In the genomic region with DNA sequence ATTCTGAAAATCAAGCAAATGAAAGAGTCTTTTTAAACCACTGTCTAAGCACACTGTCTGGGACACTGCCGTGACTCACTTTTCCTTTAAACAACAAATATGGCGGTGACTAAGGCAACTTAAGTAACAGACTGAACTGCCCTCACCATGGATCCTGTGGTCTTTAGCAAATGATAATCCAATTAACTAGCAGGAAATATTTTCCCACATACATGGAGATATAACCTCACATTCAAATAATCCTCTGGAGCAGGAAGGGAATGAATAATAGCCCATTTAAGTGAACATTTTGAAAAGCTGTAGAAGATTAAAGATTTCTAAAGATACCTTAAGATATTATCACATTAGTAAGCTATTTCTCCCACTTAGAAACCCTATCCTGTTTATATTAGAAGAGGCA, we compare ENCODE assay signal across 19 cellular contexts. TPM values are rescaled to one million over a fixed set of nuclear protein-coding genes. Genes with fewer than 3 reads are reported as not detected.
DNase-seq lines count a peak whose midpoint lies in the region; ATAC-seq, FAIRE-seq and TF ChIP-seq lines count a peak whose summit lies in the region.
"Had no signal": no experiment of that assay in that cellular context is flagged by ENCODE, and none has a peak within 500 bp of the region (broad histone marks: within the 10 kb centered on the region; RNA-seq: fewer than 3 reads in every experiment).

No MANE protein-coding gene starts in this region.

- H3K36me3 Mint-ChIP-seq in activated CD4-positive, alpha-beta T cell treated with anti-CD3 and anti-CD28 coated beads, Interleukin-2, amount 10 ng/mL, durations not matched to agents 7 days and 5 days (ENCODE audit: low read depth), result no peaks in the 10 kb centered on the region
- H3K36me3 Mint-ChIP-seq: WTC11 had no signal

- FAIRE-seq in endothelial cell of umbilical vein (lab: Jason Lieb, UNC), result peak; percentile 87
- FAIRE-seq: D721Med had no signal

- H3K4me3 ChIP-seq in Panc1 (ENCODE audit: low read depth in 2 of 2, low read length in 2 of 2) (no peak overlapping the region), endothelial cell of umbilical vein (replicated peaks in 1 of 3; ENCODE audit: insufficient read depth in 1 of 3, low read depth in 1 of 3, low read length in 3 of 3) (peak overlapping the region in 1 of 3 experiments; percentile 16), H7 (ENCODE audit: insufficient read depth, low read depth, low read length) (no peak overlapping the region)
- H3K4me3 ChIP-seq: lower lobe of right lung, thoracic aorta had no signal

- peaks cover 3% of the 10 kb centered on the region for H3K27me3 Mint-ChIP-seq in activated CD4-positive, alpha-beta T cell treated with anti-CD3 and anti-CD28 coated beads, Interleukin-2, amount 10 ng/mL, durations not matched to agents 7 days and 5 days

- ATAC-seq in Panc1 (no peak), HG03469 (IDR thresholded peaks at IDR 0.05; ENCODE audit: unreplicated experiment) (no peak)
- ATAC-seq: lower lobe of right lung, WTC11 had no signal

- H3K27ac Mint-ChIP-seq in activated CD4-positive, alpha-beta T cell treated with anti-CD3 and anti-CD28 coated beads, Interleukin-2, amount 10 ng/mL, durations not matched to agents 7 days and 5 days, result no peak overlapping the region
- H3K27ac Mint-ChIP-seq: WTC11 had no signal

- no peak overlapping the region for H3K4me3 Mint-ChIP-seq in activated CD4-positive, alpha-beta T cell treated with anti-CD3 and anti-CD28 coated beads, Interleukin-2, amount 10 ng/mL, durations not matched to agents 7 days and 5 days
- H3K4me3 Mint-ChIP-seq: WTC11 had no signal

- H3K9me1 ChIP-seq in endothelial cell of umbilical vein (replicated peaks; ENCODE audit: control insufficient read depth, extremely low read depth, insufficient read depth, low read length), result no peaks in the 10 kb centered on the region

- H3K27ac ChIP-seq in Panc1 (ENCODE audit: low read length) (peak overlapping the region; percentile 23; the same call in 1 of the 2 replicates), endothelial cell of umbilical vein (ENCODE audit: insufficient read depth, low read depth, low read length) (peak overlapping the region; percentile 98)
- H3K27ac ChIP-seq: lower lobe of right lung had no signal

- intact Hi-C loops in Panc1 (cut with micrococcal nuclease; ENCODE audit: unreplicated experiment), result no loop called here
- intact Hi-C loops in endothelial cell of umbilical vein (cut with micrococcal nuclease), result loop anchor here (1.0 to 2.0 kb wide), 5 partner anchors 17 to 190 kb away; no protein-coding TSS in a partner anchor

- H3K27me3 ChIP-seq in Panc1 (ENCODE audit: control insufficient read depth, insufficient read depth, low read length) (no peaks in the 10 kb centered on the region), endothelial cell of umbilical vein (ENCODE audit: control insufficient read depth in 2 of 2, insufficient read depth in 2 of 2, low read length in 2 of 2) (no peaks in the 10 kb centered on the region), H7 (ENCODE audit: control insufficient read depth, insufficient read depth, low read length) (no peaks in the 10 kb centered on the region)

- H3K4me1 Mint-ChIP-seq in activated CD4-positive, alpha-beta T cell treated with anti-CD3 and anti-CD28 coated beads, Interleukin-2, amount 10 ng/mL, durations not matched to agents 7 days and 5 days, result peaks cover 39% of the 10 kb centered on the region
- H3K4me1 Mint-ChIP-seq: WTC11 had no signal

- in situ Hi-C loops in Panc1 (cut with HindIII; ENCODE audit: low pct_unique_long_range_greater_than_20kb, low sequenced_read_pairs), result no loop called here

- no TSS peak for BruUV-seq in Panc1 (replicated peaks; lab: Mats Ljungman, UMichigan)
- no TSS peak for BruUV-seq in endothelial cell of umbilical vein (replicated peaks; lab: Mats Ljungman, UMichigan)

- H3K4me2 ChIP-seq in endothelial cell of umbilical vein (ENCODE audit: insufficient read depth, low read length), result peak overlapping the region; percentile 79

- no peak for TF ChIP-seq CTCF in Panc1 (IDR thresholded peaks at IDR 0.05)
- TF ChIP-seq CTCF in endothelial cell of umbilical vein (IDR thresholded peaks at IDR 0.05; ENCODE audit: extremely low read depth in 1 of 2, insufficient read depth in 1 of 2, low read depth in 1 of 2, low read length in 2 of 2), result no peak

- H3K9ac ChIP-seq in endothelial cell of umbilical vein (replicated peaks; ENCODE audit: extremely low read depth, insufficient read depth, low read length), result peak overlapping the region; percentile 95

- no peaks in the 10 kb centered on the region for H3K79me2 ChIP-seq in endothelial cell of umbilical vein (ENCODE audit: control insufficient read depth, insufficient read depth, low read length)

- peaks cover 11% of the 10 kb centered on the region for H3K4me1 ChIP-seq in Panc1 (ENCODE audit: control insufficient read depth, insufficient read depth, low read length)
- H3K4me1 ChIP-seq in endothelial cell of umbilical vein (ENCODE audit: control insufficient read depth, extremely low read depth, insufficient read depth, low read length), result peaks cover 59% of the 10 kb centered on the region
- H3K4me1 ChIP-seq: lower lobe of right lung had no signal

- H2AFZ ChIP-seq in endothelial cell of umbilical vein (ENCODE audit: low read depth, low read length), result no peak overlapping the region

- TF ChIP-seq POLR2A in endothelial cell of umbilical vein (IDR thresholded peaks at IDR 0.05; ENCODE audit: low read depth, low read length), result peak; percentile 9

- no peaks in the 10 kb centered on the region; the same call in 1 of the 2 replicates for H3K9me3 ChIP-seq in Panc1 (ENCODE audit: control insufficient read depth, insufficient read depth, low read depth, low read length)
- H3K9me3 ChIP-seq in endothelial cell of umbilical vein (replicated peaks; ENCODE audit: control insufficient read depth, insufficient read depth, low read length), result no peaks in the 10 kb centered on the region
- H3K9me3 ChIP-seq: lower lobe of right lung, thoracic aorta had no signal

- H4K20me1 ChIP-seq in endothelial cell of umbilical vein (replicated peaks; ENCODE audit: control insufficient read depth, extremely low read depth, insufficient read depth, low read length), result no peaks in the 10 kb centered on the region

- POLR2A ChIA-PET in Panc1 (lab: Charles Lee) (no interaction called here), endothelial cell of umbilical vein (lab: Charles Lee) (interaction anchor here (1.6 kb wide), 1 partner anchor 36 kb away, joined by 3 read pairs; no protein-coding TSS in a partner anchor)
- POLR2A ChIA-PET in activated CD4-positive, alpha-beta T cell treated with anti-CD3 and anti-CD28 coated beads, Interleukin-2, amount 10 ng/mL, durations not matched to agents 7 days and 5 days (lab: Charles Lee), result no interaction called here

- no peaks in the 10 kb centered on the region for H3K36me3 ChIP-seq in Panc1 (ENCODE audit: control insufficient read depth, insufficient read depth, low read length)
- H3K36me3 ChIP-seq in endothelial cell of umbilical vein (ENCODE audit: control insufficient read depth in 2 of 2, extremely low read depth in 1 of 2, insufficient read depth in 2 of 2, low read length in 2 of 2), result no peaks in the 10 kb centered on the region
- no peaks in the 10 kb centered on the region for H3K36me3 ChIP-seq in H7 (replicated peaks; ENCODE audit: control insufficient read depth, insufficient read depth, low read length)
- H3K36me3 ChIP-seq: lower lobe of right lung, thoracic aorta had no signal

- DNase-seq in COLO829 (ENCODE audit: low spot score) (peak; percentile 75), Panc1 (ENCODE audit: low read depth, low spot score) (no peak), endothelial cell of umbilical vein (ENCODE audit: low read depth, low spot score) (peak; percentile 98), non-pigmented ciliary epithelial cell (ENCODE audit: low read depth) (peak; percentile 99), foreskin melanocyte (no peak), H7 (no peak)
- no peak for DNase-seq in activated CD4-positive, alpha-beta T cell treated with anti-CD3 and anti-CD28 coated beads, Interleukin-2, amount 10 ng/mL, durations not matched to agents 7 days and 5 days
- DNase-seq: activated T-cell treated with anti-CD3 and anti-CD28 coated beads, Interleukin-2, amount 50 U/mL, for 48 hours; caudate nucleus; glutamatergic neuron; lower lobe of right lung; MV-4-11; NCI-H345; posterior cingulate gyrus; SIG-M5 had no signal

- no peaks in the 10 kb centered on the region for H3K9me3 Mint-ChIP-seq in activated CD4-positive, alpha-beta T cell treated with anti-CD3 and anti-CD28 coated beads, Interleukin-2, amount 10 ng/mL, durations not matched to agents 7 days and 5 days
- H3K9me3 Mint-ChIP-seq: WTC11 had no signal

- dilution Hi-C loops in endothelial cell of umbilical vein (cut with MboI; ENCODE audit: extremely low pct_ligation_motif_present, low sequenced_read_pairs), result no loop called here

- CTCF ChIA-PET in Panc1 (lab: Charles Lee), result no interaction called here
- CTCF ChIA-PET in endothelial cell of umbilical vein (lab: Charles Lee), result interaction anchor here (0.7 to 5.1 kb wide), 9 partner anchors 9 to 203 kb away, joined by 3 to 62 read pairs (median 4); partner anchors contain the start of gene ARMC10
- CTCF ChIA-PET in activated CD4-positive, alpha-beta T cell treated with anti-CD3 and anti-CD28 coated beads, Interleukin-2, amount 10 ng/mL, durations not matched to agents 7 days and 5 days (lab: Charles Lee), result no interaction called here

TF ChIP-seq in endothelial cell of umbilical vein, 7 proteins besides CTCF, POLR2A, EP300 and RAD21 (continues in another document):
- TF ChIP-seq JUN (IDR thresholded peaks at IDR 0.05; ENCODE audit: borderline replicate concordance, insufficient read depth, insufficient read length, low read depth) (peak; percentile 96), EZH2 (IDR thresholded peaks at IDR 0.05; ENCODE audit: borderline replicate concordance, low read depth, low read length, severe bottlenecking) (no peak), POLR2AphosphoS5 (IDR thresholded peaks at IDR 0.05; ENCODE audit: insufficient read depth, low read depth, low read length) (peak; percentile 59), MYC (IDR thresholded peaks at IDR 0.05; ENCODE audit: low read depth, low read length) (no peak), FOS (IDR thresholded peaks at IDR 0.05; ENCODE audit: borderline replicate concordance, insufficient read depth, low read length) (peak; percentile 95)

RNA-seq across cellular contexts. Expression of gene LRRC17, which starts 40.3 kb away (rescaled TPM):
- 0.39 TPM for total RNA-seq in Panc1 (2021; ENCODE audit: unreplicated experiment)
- not detected for polyA plus RNA-seq in Panc1 (2012; ENCODE audit: insufficient read length)
- total RNA-seq in endothelial cell of umbilical vein, result 22.7 and 31.9 TPM in 2 replicates
- 27.1 and 33.7 TPM in 2 replicates for polyA plus RNA-seq in endothelial cell of umbilical vein
- 40.7 and 43.1 TPM in 2 replicates for polyA plus RNA-seq in endothelial cell of umbilical vein (2011; cell fraction: cytosol; rRNA removed)
- polyA plus RNA-seq in endothelial cell of umbilical vein (2011; cell fraction: nucleus; rRNA removed), result 23.9 and 34.4 TPM in 2 replicates
- 34.1 and 35.1 TPM in 2 replicates for polyA plus RNA-seq in endothelial cell of umbilical vein (2012)
- polyA minus RNA-seq in endothelial cell of umbilical vein, result 19.6 and 27.8 TPM in 2 replicates
- polyA minus RNA-seq in endothelial cell of umbilical vein (2011; cell fraction: cytosol; rRNA and poly(A)+ RNA removed), result not detected
- polyA minus RNA-seq in endothelial cell of umbilical vein (2011; cell fraction: nucleus; rRNA and poly(A)+ RNA removed), result 11.8 and 21.0 TPM in 2 replicates
- total RNA-seq in activated CD4-positive, alpha-beta T cell treated with anti-CD3 and anti-CD28 coated beads, Interleukin-2, amount 10 ng/mL, durations not matched to agents 7 days and 5 days, result under 1 TPM; 0.30 to 0.58 TPM
- total RNA-seq in H7 (2014; rRNA removed; shearing (Covaris generic)), result 1.0 TPM in 2 replicates

Comparison
In these comparisons a context has a peak if more than half of its experiments do, and no peak if none do; other contexts are left out.
1. DNase-seq: peak in COLO829 (single experiment), endothelial cell of umbilical vein (single experiment) and non-pigmented ciliary epithelial cell (single experiment); none in Panc1 (single experiment), foreskin melanocyte (single experiment), activated CD4-positive, alpha-beta T cell treated with anti-CD3 and anti-CD28 coated beads, Interleukin-2, amount 10 ng/mL, durations not matched to agents 7 days and 5 days (single experiment) and H7 (single experiment).
2. RNA of gene LRRC17, which starts 40.3 kb away (total RNA-seq): 22.7 to 31.9 TPM in endothelial cell of umbilical vein; 1.0 TPM in H7, 0.30 to 0.58 TPM in activated CD4-positive, alpha-beta T cell treated with anti-CD3 and anti-CD28 coated beads, Interleukin-2, amount 10 ng/mL, durations not matched to agents 7 days and 5 days and 0.39 TPM in Panc1 (single experiment); every median in the first group is over 10 times any median in the second.